ENCODE assay signal across 8 cellular contexts in genomic region chr17:80575057-80575875, GRCh38. TPM values are rescaled to one million over a fixed set of nuclear protein-coding genes. Genes with fewer than 3 reads are reported as not detected.
DNase-seq lines count a peak whose midpoint lies in the region; ATAC-seq and TF ChIP-seq lines count a peak whose summit lies in the region.

No MANE protein-coding gene starts in this region.

- peaks cover 15% of the 10 kb centered on the region for H3K4me1 Mint-ChIP-seq in Caco-2 (ENCODE audit: low read depth, unreplicated experiment)

- H3K4me3 ChIP-seq in Caco-2 (ENCODE audit: low read depth, low read length): no peak overlapping the region

- no peaks in the 10 kb centered on the region for H3K9me3 Mint-ChIP-seq in Caco-2 (ENCODE audit: unreplicated experiment)

- CTCF ChIA-PET in Caco-2 (lab: Charles Lee): interaction anchor here (0.6 to 0.7 kb wide), 6 partner anchors 10 to 605 kb away, joined by 3 to 5 read pairs (median 4); no protein-coding TSS in a partner anchor

- BruUV-seq in Caco-2 (replicated peaks; lab: Mats Ljungman, UMichigan): no TSS peak

- H3K27me3 Mint-ChIP-seq in Caco-2 (ENCODE audit: insufficient read depth, unreplicated experiment): no peaks in the 10 kb centered on the region

- no peaks in the 10 kb centered on the region for H3K4me1 ChIP-seq in Caco-2

- H3K9me3 ChIP-seq in Caco-2: no peaks in the 10 kb centered on the region

- peak; percentile 99 to 100 for TF ChIP-seq CTCF in Caco-2 (IDR thresholded peaks at IDR 0.05; ENCODE audit: insufficient read depth in 1 of 2, low read depth in 1 of 2, low read length in 1 of 2, severe bottlenecking in 1 of 2, unreplicated experiment in 1 of 2)

- H3K4me3 Mint-ChIP-seq in Caco-2 (ENCODE audit: unreplicated experiment): no peak overlapping the region

- DNase-seq in Caco-2: peak; percentile 85 to 92
- peak; percentile 92 for DNase-seq in H4 (ENCODE audit: low spot score)
- peak; percentile 65 to 92 (median 88) for DNase-seq in NCI-H1417 (lab: John Stamatoyannopoulos, UW)
- DNase-seq in T-helper 1 cell: peak; percentile 75 to 89 (median 84)
- DNase-seq in activated naive CD8-positive, alpha-beta T cell treated with anti-CD3 and anti-CD28 coated beads, Interleukin-2, amount 50 U/mL, for 16 hours (ENCODE audit: low read depth, low spot score): peak; percentile 87
- DNase-seq in left cardiac atrium: peak; percentile 85
- DNase-seq in retina: peak; percentile 80
- DNase-seq in cerebellar nuclear complex (lab: John Stamatoyannopoulos, UW): no peak

- H3K27ac Mint-ChIP-seq in Caco-2 (ENCODE audit: unreplicated experiment): no peak overlapping the region

- POLR2A ChIA-PET in Caco-2 (lab: Charles Lee): no interaction called here

- intact Hi-C loops in Caco-2 (cut with micrococcal nuclease; ENCODE audit: unreplicated experiment): loop anchor here (1.0 to 5.0 kb wide), 4 partner anchors 25 to 148 kb away; no protein-coding TSS in a partner anchor
- intact Hi-C loops in left cardiac atrium (cut with DNase I): loop anchor here (5.0 to 10.0 kb wide), 2 partner anchors 148 to 150 kb away; no protein-coding TSS in a partner anchor

- ATAC-seq in left cardiac atrium: peak; percentile 86 to 91

- no peaks in the 10 kb centered on the region for H3K27me3 ChIP-seq in Caco-2 (replicated peaks; ENCODE audit: control insufficient read depth, insufficient read depth, low read length)

- peaks cover 10% of the 10 kb centered on the region for H3K36me3 Mint-ChIP-seq in Caco-2 (ENCODE audit: insufficient read depth, unreplicated experiment)

- H3K36me3 ChIP-seq in Caco-2 (ENCODE audit: control insufficient read depth, insufficient read depth, low read length): no peaks in the 10 kb centered on the region

RNA-seq across cellular contexts. Expression of gene RPTOR, which starts 30.6 kb away (rescaled TPM):
- 60.0 and 66.7 TPM in 2 replicates for total RNA-seq in Caco-2 (2022)
- 12.6 and 15.2 TPM in 2 replicates for total RNA-seq in H4 (2014; rRNA removed; shearing (Covaris generic))
- 10 to 100 TPM; 18.9 to 22.9 TPM for total RNA-seq in left cardiac atrium

Comparison
In these comparisons a context has a peak if more than half of its experiments do, and no peak if none do; other contexts are left out.
1. DNase-seq: peak in Caco-2 (2 of 2), H4 (single experiment), NCI-H1417 (3 of 3), T-helper 1 cell (5 of 5), activated naive CD8-positive, alpha-beta T cell treated with anti-CD3 and anti-CD28 coated beads, Interleukin-2, amount 50 U/mL, for 16 hours (single experiment), left cardiac atrium (single experiment) and retina (single experiment); none in cerebellar nuclear complex (0 of 2).